11 cellular contexts compared by ENCODE assay signal in genomic region chr10:98030991-98031431, GRCh38. TPM values are rescaled to one million over a fixed set of nuclear protein-coding genes. Genes with fewer than 3 reads are reported as not detected.
DNase-seq lines count a peak whose midpoint lies in the region; ATAC-seq and TF ChIP-seq lines count a peak whose summit lies in the region.
"Had no signal": no experiment of that assay in that cellular context is flagged by ENCODE, and none has a peak within 500 bp of the region (broad histone marks: within the 10 kb centered on the region; RNA-seq: fewer than 3 reads in every experiment).

No MANE protein-coding gene starts in this region.

- H3K4me1 ChIP-seq in transverse colon (peaks cover 7 to 19% (median 17%) of the 10 kb centered on the region in 4 donors), Karpas-422 (ENCODE audit: low read length) (no peaks in the 10 kb centered on the region)

- TF ChIP-seq POLR2A in transverse colon (IDR thresholded peaks at IDR 0.05) = no peak

- in situ Hi-C loops in transverse colon (cut with MboI; ENCODE audit: low pct_ligation_motif_present in 1 of 4, low pct_unique_long_range_greater_than_20kb in 1 of 4, low sequenced_read_pairs in 3 of 4) = loop anchor here in 2 of 4 donors (25.0 kb wide), 2 partner anchors 119 to 244 kb away; no protein-coding TSS in a partner anchor

- H3K9me2 ChIP-seq in Karpas-422 (replicated peaks; ENCODE audit: insufficient read depth, low read length) = no peaks in the 10 kb centered on the region

- no peak for ATAC-seq in HG03457 (IDR thresholded peaks at IDR 0.05; ENCODE audit: unreplicated experiment)

- H3K27ac ChIP-seq in transverse colon (no peak overlapping the region), Karpas-422 (ENCODE audit: low read length) (no peak overlapping the region)

- H3K36me3 Mint-ChIP-seq in endothelial cell (ENCODE audit: low read depth, unreplicated experiment) (no peaks in the 10 kb centered on the region), mesothelial cell of epicardium (no peaks in the 10 kb centered on the region)
- H3K36me3 Mint-ChIP-seq: T-cell had no signal

- peak; percentile 14 for DNase-seq in NCI-H146 (lab: John Stamatoyannopoulos, UW)
- no peak for DNase-seq in NCI-H146 treated with DMSO at 0.1 percent for 48 hours (lab: John Stamatoyannopoulos, UW; ENCODE audit: unreplicated experiment)
- DNase-seq in endothelial cell (ENCODE audit: low spot score) = peak; percentile 52
- no peak for DNase-seq in mesothelial cell of epicardium (ENCODE audit: low spot score in 2 of 2, unreplicated experiment in 2 of 2)
- no peak for DNase-seq in transverse colon
- DNase-seq in NCI-H226 = no peak
- DNase-seq in Karpas-422 = no peak
- DNase-seq: foreskin melanocyte, T-cell had no signal

- no peak overlapping the region for H3K9ac ChIP-seq in Karpas-422 (ENCODE audit: low read length)

- H3K27me3 ChIP-seq in transverse colon (peaks cover 95% of the 10 kb centered on the region), Karpas-422 (ENCODE audit: low read length) (no peaks in the 10 kb centered on the region)

- H3K9me3 ChIP-seq in transverse colon (no peaks in the 10 kb centered on the region), Karpas-422 (ENCODE audit: low read length) (no peaks in the 10 kb centered on the region)

- no peaks in the 10 kb centered on the region for H3K79me2 ChIP-seq in Karpas-422 (ENCODE audit: low read length)

- no peaks in the 10 kb centered on the region for H4K20me1 ChIP-seq in Karpas-422 (ENCODE audit: insufficient read depth, low read depth, low read length)

- H3K4me3 Mint-ChIP-seq in endothelial cell (ENCODE audit: unreplicated experiment) (no peak overlapping the region), mesothelial cell of epicardium (peak overlapping the region; percentile 45)

- H3K27ac Mint-ChIP-seq in endothelial cell (ENCODE audit: unreplicated experiment) (no peak overlapping the region), mesothelial cell of epicardium (no peak overlapping the region)
- H3K27ac Mint-ChIP-seq: T-cell had no signal

- H3K4me1 Mint-ChIP-seq in endothelial cell (ENCODE audit: unreplicated experiment) (peaks cover 7% of the 10 kb centered on the region), mesothelial cell of epicardium (peaks cover 2% of the 10 kb centered on the region)

- peaks cover 16% of the 10 kb centered on the region for H3K27me3 Mint-ChIP-seq in endothelial cell (ENCODE audit: unreplicated experiment)
- H3K27me3 Mint-ChIP-seq in mesothelial cell of epicardium (ENCODE audit: low read depth) = peaks cover 91% of the 10 kb centered on the region

- no peak overlapping the region for H2AFZ ChIP-seq in Karpas-422 (ENCODE audit: low read length)

- H3K9me3 Mint-ChIP-seq in endothelial cell (ENCODE audit: unreplicated experiment) = no peaks in the 10 kb centered on the region
- H3K9me3 Mint-ChIP-seq in mesothelial cell of epicardium = no peaks in the 10 kb centered on the region
- H3K9me3 Mint-ChIP-seq: T-cell had no signal

- TF ChIP-seq CTCF in endothelial cell (IDR thresholded peaks at IDR 0.05; ENCODE audit: unreplicated experiment) (no peak), mesothelial cell of epicardium (IDR thresholded peaks at IDR 0.05; ENCODE audit: unreplicated experiment) (no peak), transverse colon (IDR thresholded peaks at IDR 0.05) (no peak)

- WGBS in transverse colon (ENCODE audit: low coverage in 1 of 2), 2 donors = 12% methylated on average over 31 of the region's 49 CpGs; no CpG with 5 or more reads in 1 of the 2 donors

- TF ChIP-seq EP300 in transverse colon (IDR thresholded peaks at IDR 0.05; ENCODE audit: low read depth) = no peak

- H3K4me2 ChIP-seq in Karpas-422 (ENCODE audit: low read depth, low read length, poor library complexity, severe bottlenecking) = no peak overlapping the region

- H3K4me3 ChIP-seq in transverse colon = peak overlapping the region; percentile 10 to 50 (median 32)
- H3K4me3 ChIP-seq in Karpas-422 (ENCODE audit: low read length) = no peak overlapping the region

- H3K36me3 ChIP-seq in transverse colon (no peaks in the 10 kb centered on the region), Karpas-422 (ENCODE audit: insufficient read depth, low read length) (no peaks in the 10 kb centered on the region)

- intact Hi-C loops in transverse colon (cut with DNase I; ENCODE audit: low total_unique reads) = no loop called here

RNA-seq across cellular contexts. Expression of gene CRTAC1, which starts 0.6 kb away (rescaled TPM):
- total RNA-seq in endothelial cell (ENCODE audit: unreplicated experiment) (37.3 TPM), mesothelial cell of epicardium (0.25 to 0.63 TPM (median 0.49 TPM) in 3 replicates), transverse colon (under 1 TPM in 2 of 4 donors, not detected in 2; 0.41 to 0.79 TPM)
- not detected in 2 replicates for total RNA-seq in Karpas-422 (2014; rRNA removed; shearing (Covaris generic); ENCODE audit: low replicate concordance)
- total RNA-seq: NCI-H460 had no signal

Comparison
In these comparisons a context has a peak if more than half of its experiments do, and no peak if none do; other contexts are left out.
1. DNase-seq: peak in NCI-H146 (single experiment) and endothelial cell (single experiment); none in NCI-H146 treated with DMSO at 0.1 percent for 48 hours (single experiment), mesothelial cell of epicardium (0 of 2), transverse colon (single experiment), NCI-H226 (single experiment) and Karpas-422 (single experiment).
2. RNA of gene CRTAC1, which starts 0.6 kb away (total RNA-seq): 37.3 TPM in endothelial cell (single experiment); 0.25 to 0.63 TPM in mesothelial cell of epicardium, 0.41 to 0.79 TPM in transverse colon and not detected in Karpas-422; every median in the first group is over 10 times any median in the second.